In genomic region chr20:49937023-49937929, GRCh38 we compare ENCODE assay signal across 1 cellular context.
TF ChIP-seq lines count a peak whose summit lies in the region.

No MANE protein-coding gene starts in this region.

TF ChIP-seq in HepG2, 621 proteins besides CTCF, POLR2A, EP300 and RAD21 (continued from another document):
- TF ChIP-seq ZNF362 (CRISPR knock-in tag; IDR thresholded peaks at IDR 0.05; ENCODE audit: borderline replicate concordance) (no peak), ZNF883 (CRISPR knock-in tag; IDR thresholded peaks at IDR 0.05; ENCODE audit: not compliant biosample characterization) (no peak), NCOA1 (CRISPR knock-in tag; IDR thresholded peaks at IDR 0.05) (no peak), FOXC1 (CRISPR knock-in tag; IDR thresholded peaks at IDR 0.05; ENCODE audit: borderline replicate concordance) (no peak), ATF2 (CRISPR knock-in tag; IDR thresholded peaks at IDR 0.05) (0 out of 2 replicates have a peak, but pooled peaks have one; percentile 13), ZNF383 (CRISPR knock-in tag; IDR thresholded peaks at IDR 0.05; ENCODE audit: borderline replicate concordance) (no peak), SNAPC2 (CRISPR knock-in tag; IDR thresholded peaks at IDR 0.05) (0 out of 2 replicates have a peak, but pooled peaks have one; percentile 42), SNAI1 (CRISPR knock-in tag; IDR thresholded peaks at IDR 0.05; ENCODE audit: borderline replicate concordance) (no peak), TFE3 (CRISPR knock-in tag; IDR thresholded peaks at IDR 0.05) (no peak), ZNF296 (CRISPR knock-in tag; conservative IDR thresholded peaks at IDR 0.05) (no peak), FOXP4 (CRISPR knock-in tag; IDR thresholded peaks at IDR 0.05) (peak; percentile 41; the same call in 1 of the 2 replicates), ZSCAN31 (CRISPR knock-in tag; IDR thresholded peaks at IDR 0.05; ENCODE audit: low read depth) (0 out of 2 replicates have a peak, but pooled peaks have one; percentile 63), ZFP37 (CRISPR knock-in tag; IDR thresholded peaks at IDR 0.05; ENCODE audit: borderline replicate concordance) (0 out of 2 replicates have a peak, but pooled peaks have one; percentile 57), NPAS2 (CRISPR knock-in tag; IDR thresholded peaks at IDR 0.05; ENCODE audit: borderline replicate concordance) (peak; percentile 79; the same call in 1 of the 2 replicates), NFIB (CRISPR knock-in tag; IDR thresholded peaks at IDR 0.05; ENCODE audit: borderline replicate concordance) (no peak), ZNF83 (CRISPR knock-in tag; IDR thresholded peaks at IDR 0.05; ENCODE audit: borderline replicate concordance) (no peak), ZNF770 (CRISPR knock-in tag; IDR thresholded peaks at IDR 0.05) (no peak), ZFP90 (CRISPR knock-in tag; IDR thresholded peaks at IDR 0.05; ENCODE audit: borderline replicate concordance) (peak; percentile 74; the same call in 1 of the 2 replicates), ZNF605 (CRISPR knock-in tag; IDR thresholded peaks at IDR 0.05) (no peak; the same call in 1 of the 2 replicates), ZC3H13 (CRISPR knock-in tag; IDR thresholded peaks at IDR 0.05) (peak; percentile 78), ZNF772 (CRISPR knock-in tag; IDR thresholded peaks at IDR 0.05) (peak; percentile 58; the same call in 1 of the 2 replicates), MEIS2 (CRISPR knock-in tag; IDR thresholded peaks at IDR 0.05) (peak; percentile 35; the same call in 1 of the 2 replicates), MED8 (CRISPR knock-in tag; IDR thresholded peaks at IDR 0.05; ENCODE audit: insufficient replicate concordance) (peak; percentile 3), ZNF274 (CRISPR knock-in tag; IDR thresholded peaks at IDR 0.05) (peak; percentile 39; the same call in 1 of the 2 replicates), ZBTB3 (CRISPR knock-in tag; IDR thresholded peaks at IDR 0.05; ENCODE audit: borderline replicate concordance, low read depth) (no peak), ZNF784 (CRISPR knock-in tag; IDR thresholded peaks at IDR 0.05; ENCODE audit: borderline replicate concordance) (0 out of 2 replicates have a peak, but pooled peaks have one; percentile 44), TBX2 (CRISPR knock-in tag; IDR thresholded peaks at IDR 0.05; ENCODE audit: borderline replicate concordance) (no peak), ZBTB21 (CRISPR knock-in tag; IDR thresholded peaks at IDR 0.05) (no peak), TOE1 (CRISPR knock-in tag; IDR thresholded peaks at IDR 0.05) (no peak), ATRX (CRISPR knock-in tag; IDR thresholded peaks at IDR 0.05; ENCODE audit: borderline replicate concordance) (no peak), HNRNPL (IDR thresholded peaks at IDR 0.05; ENCODE audit: low read depth, low read length) (peak; percentile 70; the same call in 1 of the 2 replicates), BORCS8-MEF2B (CRISPR knock-in tag; IDR thresholded peaks at IDR 0.05) (no peak), ZNF280D (CRISPR knock-in tag; IDR thresholded peaks at IDR 0.05) (0 out of 2 replicates have a peak, but pooled peaks have one; percentile 13), ATF1 (CRISPR knock-in tag; IDR thresholded peaks at IDR 0.05) (no peak), ZXDC (CRISPR knock-in tag; IDR thresholded peaks at IDR 0.05) (no peak), ELF4 (CRISPR knock-in tag; IDR thresholded peaks at IDR 0.05; ENCODE audit: borderline replicate concordance) (peak; percentile 16; the same call in 1 of the 2 replicates), PAWR (CRISPR knock-in tag; IDR thresholded peaks at IDR 0.05; ENCODE audit: borderline replicate concordance) (no peak), ZNF775 (CRISPR knock-in tag; IDR thresholded peaks at IDR 0.05; ENCODE audit: borderline replicate concordance) (no peak), KDM5A (IDR thresholded peaks at IDR 0.05; ENCODE audit: borderline replicate concordance, low read length) (no peak), THAP7 (CRISPR knock-in tag; IDR thresholded peaks at IDR 0.05) (no peak), ZNF337 (CRISPR knock-in tag; IDR thresholded peaks at IDR 0.05; ENCODE audit: borderline replicate concordance, low read depth) (no peak), POGZ (CRISPR knock-in tag; IDR thresholded peaks at IDR 0.05) (no peak), HHEX (CRISPR knock-in tag; IDR thresholded peaks at IDR 0.05) (no peak), CBX5 (CRISPR knock-in tag; IDR thresholded peaks at IDR 0.05; ENCODE audit: borderline replicate concordance) (0 out of 2 replicates have a peak, but pooled peaks have one; percentile 57), ZNF276 (CRISPR knock-in tag; IDR thresholded peaks at IDR 0.05; ENCODE audit: low read depth) (0 out of 2 replicates have a peak, but pooled peaks have one; percentile 56), BRCA1 (CRISPR knock-in tag; IDR thresholded peaks at IDR 0.05) (no peak), HOXD1 (CRISPR knock-in tag; IDR thresholded peaks at IDR 0.05) (0 out of 2 replicates have a peak, but pooled peaks have one; percentile 24)
TF ChIP-seq in HepG2: peak in this region for 101.
